ENCODE assay signal across 1 cellular context in genomic region chr12:52126605-52127578, GRCh38.
A peak's percentile ranks its signal among the peaks of the same experiment; 100 is the strongest.
TF ChIP-seq lines count a peak whose summit lies in the region.

No MANE protein-coding gene starts in this region.

TF ChIP-seq in HepG2, 621 proteins besides CTCF, POLR2A, EP300 and RAD21:
- no peak for TF ChIP-seq SKIL (CRISPR knock-in tag; IDR thresholded peaks at IDR 0.05; ENCODE audit: borderline replicate concordance)
- TF ChIP-seq ZNF768 (CRISPR knock-in tag; IDR thresholded peaks at IDR 0.05): peak; percentile 92
